42 cellular contexts compared by ENCODE assay signal in genomic region chr14:74255281-74255680, GRCh38. TPM values are rescaled to one million over a fixed set of nuclear protein-coding genes. Genes with fewer than 3 reads are reported as not detected.
"Had no signal": no experiment of that assay in that cellular context is flagged by ENCODE, and none has a peak within 500 bp of the region (broad histone marks: within the 10 kb centered on the region; RNA-seq: fewer than 3 reads in every experiment).

No MANE protein-coding gene starts in this region.

- H3K4me3 ChIP-seq: heart left ventricle, ovary, sigmoid colon, smooth muscle cell, stomach, thyroid gland, upper lobe of left lung had no signal

- H3K27ac ChIP-seq: brain microvascular endothelial cell, heart left ventricle, ovary, sigmoid colon, stomach, thyroid gland, upper lobe of left lung, WERI-Rb-1 had no signal

- ATAC-seq: activated CD4-positive, CD25-positive, alpha-beta regulatory T cell treated with anti-CD3 and anti-CD28 coated beads, Interleukin-2, amount 50 U/mL, for 24 hours; activated T-cell treated with anti-CD3 and anti-CD28 coated beads, Interleukin-2, amount 50 U/mL, for 4 hours; activated T-helper 17 cell treated with anti-CD3 and anti-CD28 coated beads, Interleukin-2, amount 50 U/mL, for 72 hours; esophagus mucosa; heart left ventricle; left colon; stimulated activated memory B cell treated with anti-CD40 and anti-IgM and Interleukin-4, amounts not matched to agents 10 μg/mL and 1 μg/mL and 100 μg/mL, for 72 hours had no signal

- H3K9me3 ChIP-seq: heart left ventricle, ovary, sigmoid colon, stomach, thyroid gland, upper lobe of left lung had no signal

- DNase-seq: activated CD4-positive, alpha-beta memory T cell treated with anti-CD3 and anti-CD28 coated beads for 36 hours; activated CD4-positive, alpha-beta T cell treated with anti-CD3 and anti-CD28 coated beads, Interleukin-2, amount 10 ng/mL, durations not matched to agents 24 days and 14 days; activated CD8-positive, alpha-beta memory T cell treated with anti-CD3 and anti-CD28 coated beads, Interleukin-2, amount 50 U/mL, for 4 hours; activated gamma-delta T cell treated with Interleukin-2 at 50 U/mL for 16 hours; activated naive CD4-positive, alpha-beta T cell treated with anti-CD3 and anti-CD28 coated beads, Interleukin-2, amount 50 U/mL, for 16 hours; activated T-cell treated with anti-CD3 and anti-CD28 coated beads, Interleukin-2, amount 50 U/mL, for 4 hours; amniotic stem cell; brain microvascular endothelial cell; cortex of kidney; foreskin fibroblast; heart left ventricle; hypothalamus; immature natural killer cell; kidney; left colon; mammary epithelial cell; naive B cell; nephron progenitor cell; ovary; sigmoid colon; stimulated activated CD4-positive, alpha-beta T cell treated with anti-CD3 and anti-CD28 coated beads, Interleukin-1b, Interleukin-23, amount 100 ng/mL, for 48 hours; stimulated activated CD4-positive, alpha-beta T cell treated with anti-CD3 and anti-CD28 coated beads, Interleukin-4, amount 100 ng/mL, for 4 hours; stimulated activated CD8-positive, alpha-beta memory T cell treated with anti-CD3 and anti-CD28 coated beads, Interleukin-4, amount 100 ng/mL, for 48 hours; stomach; T-helper 9 cell; thyroid gland; upper lobe of left lung; WERI-Rb-1 had no signal

- H3K36me3 ChIP-seq: brain microvascular endothelial cell, heart left ventricle, ovary, sigmoid colon, stomach, thyroid gland, upper lobe of left lung, WERI-Rb-1 had no signal

- H3K4me2 ChIP-seq: smooth muscle cell had no signal

- H3K27me3 ChIP-seq: brain microvascular endothelial cell, ovary, thyroid gland had no signal

RNA-seq across cellular contexts. Expression of gene VSX2, which starts 16.0 kb away (rescaled TPM):
- total RNA-seq: activated CD4-positive, alpha-beta memory T cell treated with anti-CD3 and anti-CD28 coated beads for 36 hours; activated CD4-positive, alpha-beta T cell treated with anti-CD3 and anti-CD28 coated beads, Interleukin-2, amount 10 ng/mL, durations not matched to agents 24 days and 14 days; activated CD8-positive, alpha-beta memory T cell treated with anti-CD3 and anti-CD28 coated beads for 36 hours; activated T-cell treated with anti-CD3 and anti-CD28 coated beads, Interleukin-2, amount 50 U/mL, for 4 hours; activated T-helper 17 cell treated with anti-CD3 and anti-CD28 coated beads, Interleukin-2, amount 50 U/mL, for 72 hours; astrocyte; cardiac septum; cerebellum; endothelial cell of umbilical vein; esophagus mucosa; kidney; left colon; liver; mammary epithelial cell; mucosa of gallbladder; ovary; progenitor cell of endocrine pancreas; renal cortical epithelial cell; sigmoid colon; smooth muscle cell; stomach; thyroid gland had no signal
- polyA plus RNA-seq: endothelial cell of umbilical vein, heart left ventricle, immature natural killer cell, liver, mammary epithelial cell, ovary, smooth muscle cell, stomach had no signal
